In the genomic region with DNA sequence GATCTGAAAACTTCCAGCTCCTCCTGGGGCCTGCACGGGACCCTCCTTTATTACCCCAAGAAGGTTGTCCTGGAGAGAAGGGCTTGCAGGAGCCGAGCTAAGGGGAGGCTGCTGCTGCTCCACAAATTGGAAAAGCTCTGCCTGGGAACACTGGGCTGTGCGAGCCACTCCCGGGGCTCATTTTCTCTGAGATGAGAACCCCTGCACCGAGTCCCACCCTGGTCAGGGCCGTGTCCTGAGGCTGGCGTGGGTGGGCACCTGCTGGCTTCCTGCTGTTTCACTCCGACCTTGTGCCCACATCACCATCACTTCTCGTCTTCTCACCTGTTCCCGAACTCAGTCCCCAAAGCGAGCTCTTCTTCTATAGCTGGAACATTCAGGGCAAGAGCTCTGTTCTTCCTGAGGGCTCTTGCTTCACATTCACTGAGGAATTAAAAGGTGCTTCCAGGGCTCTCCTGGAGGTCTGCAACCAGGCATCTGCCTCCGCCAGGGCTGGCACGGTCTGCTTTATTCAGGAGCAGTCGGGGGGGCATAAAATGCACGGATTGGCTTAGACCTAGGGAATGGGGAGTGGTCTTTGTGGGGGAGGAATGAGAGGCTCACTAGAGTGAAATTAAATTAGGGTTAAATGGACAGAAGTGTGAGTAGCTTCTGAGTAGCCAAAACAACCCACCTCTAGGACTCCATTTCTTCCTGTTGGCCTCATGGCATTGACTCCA, we compare ENCODE assay signal across 25 cellular contexts.
"Had no signal": no experiment of that assay in that cellular context is flagged by ENCODE, and none has a peak within 500 bp of the region (broad histone marks: within the 10 kb centered on the region; RNA-seq: fewer than 3 reads in every experiment).

No MANE protein-coding gene starts in this region.

- H3K9me3 ChIP-seq: ovary, prostate gland, suprapubic skin, thoracic aorta, tibial artery, upper lobe of right lung had no signal

- FAIRE-seq: islet of Langerhans, urothelium cell line had no signal

- H3K27me3 ChIP-seq: neural progenitor cell, ovary, tibial artery, upper lobe of right lung had no signal

- ATAC-seq: left ventricle myocardium superior; natural killer cell; right cardiac atrium; sciatic nerve; stimulated activated effector memory CD8-positive, alpha-beta T cell treated with anti-CD3 and anti-CD28 coated beads, Interleukin-12 subunit alpha, Interleukin-12 subunit beta, amount 100 ng/mL, for 72 hours; upper lobe of right lung had no signal

- H3K4me1 ChIP-seq: neural progenitor cell, prostate gland, tibial artery, upper lobe of right lung had no signal

- DNase-seq: hypothalamus; immature natural killer cell; left ventricle myocardium superior; mesendoderm; naive B cell; natural killer cell; nephron progenitor cell; ovary; retina; stimulated activated CD4-positive, alpha-beta T cell treated with anti-CD3 and anti-CD28 coated beads, Interleukin-4, amount 100 ng/mL, for 24 hours; stimulated activated naive CD4-positive, alpha-beta T cell; tibial artery; trophoblast cell had no signal

- H3K9ac ChIP-seq: neural progenitor cell had no signal

- H3K27ac ChIP-seq: neural progenitor cell, ovary, prostate gland, skin epidermis, suprapubic skin, thoracic aorta, tibial artery, upper lobe of right lung had no signal

- H3K4me3 ChIP-seq: lung, neural progenitor cell, ovary, prostate gland, skin epidermis, suprapubic skin, thoracic aorta, tibial artery, upper lobe of right lung had no signal

- H3K36me3 ChIP-seq: neural progenitor cell, ovary, prostate gland, suprapubic skin, thoracic aorta, tibial artery, upper lobe of right lung had no signal
